In genomic region chr2:138902239-138902871, GRCh38 we compare ENCODE assay signal across 23 cellular contexts.
A peak's percentile ranks its signal among the peaks of the same experiment; 100 is the strongest.
DNase-seq lines count a peak whose midpoint lies in the region; ATAC-seq and FAIRE-seq lines count a peak whose summit lies in the region.
"Had no signal": no experiment of that assay in that cellular context is flagged by ENCODE, and none has a peak within 500 bp of the region (broad histone marks: within the 10 kb centered on the region; RNA-seq: fewer than 3 reads in every experiment).

No MANE protein-coding gene starts in this region.

- peak overlapping the region; percentile 7 for H4K91ac ChIP-seq in neuronal stem cell (ENCODE audit: low read depth, low read length, poor library complexity)

- no peak overlapping the region for H2BK15ac ChIP-seq in neuronal stem cell (ENCODE audit: low read length)

- H3K36me3 Mint-ChIP-seq in activated CD4-positive, alpha-beta T cell treated with anti-CD3 and anti-CD28 coated beads, Interleukin-2, amount 10 ng/mL, durations not matched to agents 24 days and 14 days (ENCODE audit: low read depth): no peaks in the 10 kb centered on the region
- H3K36me3 Mint-ChIP-seq: CD14-positive monocyte; CD8-positive, alpha-beta memory T cell had no signal

- peaks cover 0 to 2% of the 10 kb centered on the region in 2 donors for H3K9me3 ChIP-seq in neuronal stem cell (replicated peaks in 1 of 2; ENCODE audit: control insufficient read depth in 2 of 2, insufficient read depth in 1 of 2, low read depth in 1 of 2, low read length in 2 of 2)
- H3K9me3 ChIP-seq: BE2C, HAP-1 had no signal

- H3K27ac Mint-ChIP-seq in activated CD4-positive, alpha-beta T cell treated with anti-CD3 and anti-CD28 coated beads, Interleukin-2, amount 10 ng/mL, durations not matched to agents 24 days and 14 days: no peak overlapping the region
- H3K27ac Mint-ChIP-seq: CD14-positive monocyte; CD4-positive, alpha-beta T cell; CD8-positive, alpha-beta memory T cell; HFFc6 had no signal

- peak overlapping the region; percentile 76 for H3K18ac ChIP-seq in neuronal stem cell (ENCODE audit: low read length)

- H3K4me3 ChIP-seq in neuronal stem cell (ENCODE audit: low read length in 2 of 2): peak overlapping the region in 1 of 2 donors; percentile 58
- H3K4me3 ChIP-seq: BLaER1 treated with 17β-estradiol and CSF1 and Interleukin-3, amounts not matched to agents 10 nM and 100 nM; HAP-1 had no signal

- H2BK5ac ChIP-seq in neuronal stem cell (ENCODE audit: low read length): no peak overlapping the region

- no peak overlapping the region for H3K9ac ChIP-seq in neuronal stem cell (ENCODE audit: low read depth, low read length, poor library complexity)
- H3K9ac ChIP-seq: BLaER1 treated with 17β-estradiol and CSF1 and Interleukin-3, amounts not matched to agents 10 nM and 100 nM had no signal

- H3K36me3 ChIP-seq in neuronal stem cell (replicated peaks in 1 of 2; ENCODE audit: control insufficient read depth in 2 of 2, insufficient read depth in 2 of 2, low read length in 2 of 2): no peaks in the 10 kb centered on the region
- H3K36me3 ChIP-seq: BE2C; BLaER1 treated with 17β-estradiol and CSF1 and Interleukin-3, amounts not matched to agents 10 nM and 100 nM; HAP-1 had no signal

- H3K23ac ChIP-seq in neuronal stem cell (ENCODE audit: low read depth, low read length, poor library complexity): peak overlapping the region; percentile 73

- no peaks in the 10 kb centered on the region for H3K27me3 Mint-ChIP-seq in activated CD4-positive, alpha-beta T cell treated with anti-CD3 and anti-CD28 coated beads, Interleukin-2, amount 10 ng/mL, durations not matched to agents 24 days and 14 days
- H3K27me3 Mint-ChIP-seq: CD4-positive, alpha-beta T cell; CD8-positive, alpha-beta memory T cell had no signal

- intact Hi-C loops in activated CD4-positive, alpha-beta T cell treated with anti-CD3 and anti-CD28 coated beads, Interleukin-2, amount 10 ng/mL, durations not matched to agents 24 days and 14 days (cut with micrococcal nuclease): no loop called here

- peak overlapping the region; percentile 98 for H3K14ac ChIP-seq in neuronal stem cell (ENCODE audit: low read length)

- H2AFZ ChIP-seq in neuronal stem cell (ENCODE audit: low read length): no peak overlapping the region

- ATAC-seq in GM21825 (IDR thresholded peaks at IDR 0.05; ENCODE audit: unreplicated experiment) (no peak), GM21390 (IDR thresholded peaks at IDR 0.05; ENCODE audit: unreplicated experiment) (no peak)

- H3K79me1 ChIP-seq in neuronal stem cell (ENCODE audit: low read depth, low read length): no peaks in the 10 kb centered on the region

- no peak overlapping the region for H3K4me3 Mint-ChIP-seq in activated CD4-positive, alpha-beta T cell treated with anti-CD3 and anti-CD28 coated beads, Interleukin-2, amount 10 ng/mL, durations not matched to agents 24 days and 14 days
- H3K4me3 Mint-ChIP-seq: CD14-positive monocyte; CD4-positive, alpha-beta T cell; CD8-positive, alpha-beta memory T cell; HFFc6 had no signal

- no peaks in the 10 kb centered on the region for H3K4me1 Mint-ChIP-seq in activated CD4-positive, alpha-beta T cell treated with anti-CD3 and anti-CD28 coated beads, Interleukin-2, amount 10 ng/mL, durations not matched to agents 24 days and 14 days
- H3K4me1 Mint-ChIP-seq: CD14-positive monocyte; CD8-positive, alpha-beta memory T cell had no signal

- H3K4ac ChIP-seq in neuronal stem cell (ENCODE audit: low read length): no peak overlapping the region

- H3K4me2 ChIP-seq in neuronal stem cell (ENCODE audit: insufficient read depth, low read length, poor library complexity, severe bottlenecking): no peak overlapping the region
- H3K4me2 ChIP-seq: BLaER1 treated with 17β-estradiol and CSF1 and Interleukin-3, amounts not matched to agents 10 nM and 100 nM had no signal

- no CpG with 5 or more reads among the region's 29 CpGs for WGBS in neuronal stem cell (ENCODE audit: extremely low coverage in 2 of 2, insufficient read length in 2 of 2, insufficient replicate concordance in 1 of 2), 2 donors

- H2AK5ac ChIP-seq in neuronal stem cell (ENCODE audit: low read depth, low read length): no peak overlapping the region

- no peaks in the 10 kb centered on the region for H3K4me1 ChIP-seq in neuronal stem cell (ENCODE audit: control insufficient read depth in 2 of 2, insufficient read depth in 1 of 2, low read depth in 1 of 2, low read length in 2 of 2)
- H3K4me1 ChIP-seq: BE2C; BLaER1 treated with 17β-estradiol and CSF1 and Interleukin-3, amounts not matched to agents 10 nM and 100 nM; HAP-1 had no signal

- no peak overlapping the region for H2BK120ac ChIP-seq in neuronal stem cell (ENCODE audit: low read depth, low read length)

- H2BK12ac ChIP-seq in neuronal stem cell (ENCODE audit: low read length): peak overlapping the region; percentile 41

- H4K8ac ChIP-seq in neuronal stem cell (ENCODE audit: low read depth, low read length): no peak overlapping the region

- no peaks in the 10 kb centered on the region for H3K27me3 ChIP-seq in neuronal stem cell (ENCODE audit: control insufficient read depth in 3 of 3, insufficient read depth in 3 of 3, low read depth in 1 of 3, low read length in 3 of 3)
- H3K27me3 ChIP-seq: BE2C; BLaER1 treated with 17β-estradiol and CSF1 and Interleukin-3, amounts not matched to agents 10 nM and 100 nM had no signal

- FAIRE-seq in urothelium cell line (lab: Jason Lieb, UNC): peak; percentile 35
- FAIRE-seq: D721Med, GM12891, GM18507, H54 had no signal

- no peaks in the 10 kb centered on the region for H3K9me3 Mint-ChIP-seq in activated CD4-positive, alpha-beta T cell treated with anti-CD3 and anti-CD28 coated beads, Interleukin-2, amount 10 ng/mL, durations not matched to agents 24 days and 14 days
- H3K9me3 Mint-ChIP-seq: CD4-positive, alpha-beta T cell had no signal

- DNase-seq in activated CD4-positive, alpha-beta T cell treated with anti-CD3 and anti-CD28 coated beads, Interleukin-2, amount 10 ng/mL, durations not matched to agents 24 days and 14 days: peak; percentile 41
- no peak for DNase-seq in activated CD4-positive, alpha-beta T cell treated with anti-CD3 and anti-CD28 coated beads for 4 hours
- DNase-seq in neuronal stem cell (ENCODE audit: low spot score): no peak
- no peak for DNase-seq in urothelium cell line (ENCODE audit: low spot score)
- no peak for DNase-seq in AML-193 (lab: John Stamatoyannopoulos, UW)
- DNase-seq: BE2C; CD4-positive, alpha-beta T cell; CD8-positive, alpha-beta memory T cell; DMS53; DMS79 treated with DMSO at 0.1 percent for 48 hours; GF-D8; GOT3; HFFc6 had no signal

- no peak overlapping the region for H3K27ac ChIP-seq in neuronal stem cell (replicated peaks; ENCODE audit: low read length)
- H3K27ac ChIP-seq: 22Rv1; BLaER1 treated with 17β-estradiol and CSF1 and Interleukin-3, amounts not matched to agents 10 nM and 100 nM had no signal
